19 cellular contexts compared by ENCODE assay signal in genomic region chr2:28602136-28602660, GRCh38.
DNase-seq lines count a peak whose midpoint lies in the region.
"Had no signal": no experiment of that assay in that cellular context is flagged by ENCODE, and none has a peak within 500 bp of the region (broad histone marks: within the 10 kb centered on the region; RNA-seq: fewer than 3 reads in every experiment).

No MANE protein-coding gene starts in this region.

- H3K36me3 ChIP-seq in mucosa of rectum (ENCODE audit: control insufficient read depth in 2 of 2, insufficient read depth in 2 of 2, low read length in 2 of 2) = no peaks in the 10 kb centered on the region
- H3K36me3 ChIP-seq: BE2C had no signal

- H3K27ac ChIP-seq in angular gyrus (ENCODE audit: low read depth, low read length) (peak overlapping the region; percentile 67), mucosa of rectum (ENCODE audit: low read depth in 2 of 2, low read length in 2 of 2) (no peak overlapping the region), substantia nigra (ENCODE audit: low read depth, low read length, poor library complexity, severe bottlenecking) (peak overlapping the region; percentile 43)
- H3K27ac ChIP-seq: 22Rv1 had no signal

- no peaks in the 10 kb centered on the region for H3K27me3 ChIP-seq in mucosa of rectum (ENCODE audit: control insufficient read depth in 2 of 2, insufficient read depth in 2 of 2, low read length in 2 of 2)
- H3K27me3 ChIP-seq: BE2C, body of pancreas had no signal

- peak overlapping the region; percentile 1 to 45 for H3K4me3 ChIP-seq in mucosa of rectum (ENCODE audit: low read length in 2 of 2)
- H3K4me3 ChIP-seq: body of pancreas had no signal

- H3K9ac ChIP-seq in mucosa of rectum (ENCODE audit: low read depth in 1 of 2, low read length in 2 of 2) = no peak overlapping the region

- peaks cover 4 to 15% of the 10 kb centered on the region in 2 donors for H3K4me1 ChIP-seq in mucosa of rectum (ENCODE audit: control insufficient read depth in 2 of 2, insufficient read depth in 2 of 2, low read length in 2 of 2)
- H3K4me1 ChIP-seq: BE2C, body of pancreas had no signal

- DNase-seq in NOMO-1 treated with DMSO at 0.1 percent for 48 hours (lab: John Stamatoyannopoulos, UW; ENCODE audit: unreplicated experiment) (peak; percentile 8), NOMO-1 (lab: John Stamatoyannopoulos, UW; ENCODE audit: unreplicated experiment in 2 of 2) (no peak), substantia nigra (lab: John Stamatoyannopoulos, UW) (no peak), OCI-M2 (lab: John Stamatoyannopoulos, UW; ENCODE audit: unreplicated experiment) (no peak), NCI-H1436 treated with DMSO at 0.1 percent for 48 hours (lab: John Stamatoyannopoulos, UW) (no peak)
- DNase-seq in stimulated activated CD8-positive, alpha-beta memory T cell treated with anti-CD3 and anti-CD28 coated beads, Interleukin-4, amount 100 ng/mL, for 48 hours = no peak
- DNase-seq: activated B cell treated with CpG ODN at 0.5 μM for 24 hours; activated CD4-positive, alpha-beta memory T cell treated with anti-CD3 and anti-CD28 coated beads, Interleukin-2, amount 10 ng/mL, durations not matched to agents 7 days and 5 days; activated T-cell treated with anti-CD3 and anti-CD28 coated beads, Interleukin-2, amount 50 U/mL, for 4 hours; BE2C; foreskin fibroblast; GOT3; kidney; NCI-H146; stimulated activated naive CD4-positive, alpha-beta T cell had no signal

- no peaks in the 10 kb centered on the region for H3K9me3 ChIP-seq in mucosa of rectum (ENCODE audit: control insufficient read depth in 2 of 2, low read length in 2 of 2)
- H3K9me3 ChIP-seq: BE2C, body of pancreas had no signal

Comparison
In these comparisons a context has a peak if more than half of its experiments do, and no peak if none do; other contexts are left out.
1. H3K27ac ChIP-seq: peak in angular gyrus (single experiment) and substantia nigra (single experiment); none in mucosa of rectum (0 of 2).